In genomic region chr19:5048091-5048726, GRCh38 we compare ENCODE assay signal across 9 cellular contexts.
DNase-seq lines count a peak whose midpoint lies in the region; ATAC-seq and TF ChIP-seq lines count a peak whose summit lies in the region.
"Had no signal": no experiment of that assay in that cellular context is flagged by ENCODE, and none has a peak within 500 bp of the region (broad histone marks: within the 10 kb centered on the region; RNA-seq: fewer than 3 reads in every experiment).

No MANE protein-coding gene starts in this region.

- peak overlapping the region; percentile 97 for H2BK15ac ChIP-seq in neuronal stem cell (ENCODE audit: low read length)

- H3K14ac ChIP-seq in neuronal stem cell (ENCODE audit: low read length) = peak overlapping the region; percentile 98

- no peak overlapping the region for H3K4me3 Mint-ChIP-seq in activated T-helper 17 cell treated with anti-CD3 and anti-CD28 coated beads, Interleukin-2, amount 50 U/mL, for 72 hours
- H3K4me3 Mint-ChIP-seq: T-helper 1 cell treated with Interleukin-12 subunit alpha and Interleukin-12 subunit beta and Interleukin-4 antibody, amounts not matched to agents 30 μg/mL and 1 μg/mL, for 36 hours had no signal

- peak; percentile 99 for TF ChIP-seq CTCF in fibroblast of the aortic adventitia (IDR thresholded peaks at IDR 0.05; ENCODE audit: insufficient read depth, low read length)

- no peaks in the 10 kb centered on the region for H3K27me3 ChIP-seq in neuronal stem cell (ENCODE audit: control insufficient read depth in 3 of 3, insufficient read depth in 3 of 3, low read depth in 1 of 3, low read length in 3 of 3)

- H3K23ac ChIP-seq in neuronal stem cell (ENCODE audit: low read depth, low read length, poor library complexity) = peak overlapping the region; percentile 89

- H3K27ac ChIP-seq in neuronal stem cell (replicated peaks; ENCODE audit: low read length) = no peak overlapping the region

- no CpG with 5 or more reads among the region's 44 CpGs for WGBS in neuronal stem cell (ENCODE audit: extremely low coverage in 2 of 2, insufficient read length in 2 of 2, insufficient replicate concordance in 1 of 2), 2 donors

- peak overlapping the region; percentile 97 for H4K91ac ChIP-seq in neuronal stem cell (ENCODE audit: low read depth, low read length, poor library complexity)

- peak overlapping the region; percentile 43 for H4K8ac ChIP-seq in neuronal stem cell (ENCODE audit: low read depth, low read length)

- H3K18ac ChIP-seq in neuronal stem cell (ENCODE audit: low read length) = peak overlapping the region; percentile 97

- H3K4me2 ChIP-seq in neuronal stem cell (ENCODE audit: insufficient read depth, low read length, poor library complexity, severe bottlenecking) = no peak overlapping the region

- H3K36me3 Mint-ChIP-seq in activated T-helper 17 cell treated with anti-CD3 and anti-CD28 coated beads, Interleukin-2, amount 50 U/mL, for 72 hours (ENCODE audit: low read depth) = peaks cover 9% of the 10 kb centered on the region

- H3K9me3 ChIP-seq in neuronal stem cell (replicated peaks in 1 of 2; ENCODE audit: control insufficient read depth in 2 of 2, insufficient read depth in 1 of 2, low read depth in 1 of 2, low read length in 2 of 2) = no peaks in the 10 kb centered on the region

- H2BK12ac ChIP-seq in neuronal stem cell (ENCODE audit: low read length) = peak overlapping the region; percentile 58

- H2AFZ ChIP-seq in neuronal stem cell (ENCODE audit: low read length) = no peak overlapping the region

- peaks cover 13 to 47% of the 10 kb centered on the region in 2 donors for H3K36me3 ChIP-seq in neuronal stem cell (replicated peaks in 1 of 2; ENCODE audit: control insufficient read depth in 2 of 2, insufficient read depth in 2 of 2, low read length in 2 of 2)

- H3K4ac ChIP-seq in neuronal stem cell (ENCODE audit: low read length) = peak overlapping the region; percentile 97

- peak overlapping the region; percentile 21 for H3K9ac ChIP-seq in neuronal stem cell (ENCODE audit: low read depth, low read length, poor library complexity)

- peak overlapping the region; percentile 100 for H2AK5ac ChIP-seq in neuronal stem cell (ENCODE audit: low read depth, low read length)

- H2BK120ac ChIP-seq in neuronal stem cell (ENCODE audit: low read depth, low read length) = peak overlapping the region; percentile 98

- DNase-seq in COLO668 (lab: John Stamatoyannopoulos, UW; ENCODE audit: unreplicated experiment) (peak; percentile 64), HPDE6-E6E7 (ENCODE audit: extremely low spot score) (peak; percentile 82), RKO (ENCODE audit: low spot score) (peak; percentile 75), fibroblast of the aortic adventitia (ENCODE audit: low read depth) (peak; percentile 80), neuronal stem cell (ENCODE audit: low spot score) (peak; percentile 78), superior temporal gyrus (ENCODE audit: extremely low spot score) (peak; percentile 73)

- peaks cover 24% of the 10 kb centered on the region for H3K79me1 ChIP-seq in neuronal stem cell (ENCODE audit: low read depth, low read length)

- peak overlapping the region; percentile 93 for H2BK5ac ChIP-seq in neuronal stem cell (ENCODE audit: low read length)

- H3K27me3 Mint-ChIP-seq in activated T-helper 17 cell treated with anti-CD3 and anti-CD28 coated beads, Interleukin-2, amount 50 U/mL, for 72 hours = no peaks in the 10 kb centered on the region

- peaks cover 9 to 20% of the 10 kb centered on the region in 2 donors for H3K4me1 ChIP-seq in neuronal stem cell (ENCODE audit: control insufficient read depth in 2 of 2, insufficient read depth in 1 of 2, low read depth in 1 of 2, low read length in 2 of 2)

- no peak overlapping the region for H3K27ac Mint-ChIP-seq in activated T-helper 17 cell treated with anti-CD3 and anti-CD28 coated beads, Interleukin-2, amount 50 U/mL, for 72 hours
- H3K27ac Mint-ChIP-seq: T-helper 1 cell treated with Interleukin-12 subunit alpha and Interleukin-12 subunit beta and Interleukin-4 antibody, amounts not matched to agents 30 μg/mL and 1 μg/mL, for 36 hours had no signal

- H3K9me3 Mint-ChIP-seq in activated T-helper 17 cell treated with anti-CD3 and anti-CD28 coated beads, Interleukin-2, amount 50 U/mL, for 72 hours = no peaks in the 10 kb centered on the region
- H3K9me3 Mint-ChIP-seq: T-helper 1 cell treated with Interleukin-12 subunit alpha and Interleukin-12 subunit beta and Interleukin-4 antibody, amounts not matched to agents 30 μg/mL and 1 μg/mL, for 36 hours had no signal

- H3K4me3 ChIP-seq in fibroblast of the aortic adventitia (ENCODE audit: low read depth, low read length) (peak overlapping the region; percentile 33), neuronal stem cell (ENCODE audit: low read length in 2 of 2) (peak overlapping the region in 1 of 2 donors; percentile 56)

- peaks cover 4% of the 10 kb centered on the region for H3K4me1 Mint-ChIP-seq in activated T-helper 17 cell treated with anti-CD3 and anti-CD28 coated beads, Interleukin-2, amount 50 U/mL, for 72 hours

- ATAC-seq in activated T-helper 17 cell treated with anti-CD3 and anti-CD28 coated beads, Interleukin-2, amount 50 U/mL, for 72 hours (replicated peaks) = peak; percentile 79
- no peak for ATAC-seq in HG03139 (IDR thresholded peaks at IDR 0.05; ENCODE audit: unreplicated experiment)
